Comparison of ENCODE assay signal across 1 cellular context in genomic region chr13:113414335-113414734, GRCh38.
TF ChIP-seq lines count a peak whose summit lies in the region.

No MANE protein-coding gene starts in this region.

TF ChIP-seq in IMR-90, 13 proteins besides CTCF, POLR2A, EP300 and RAD21:
- TF ChIP-seq MXI1 (IDR thresholded peaks at IDR 0.05; ENCODE audit: borderline replicate concordance, low read depth, low read length) (no peak), FOS (IDR thresholded peaks at IDR 0.05; ENCODE audit: low read depth, low read length) (no peak), RFX5 (IDR thresholded peaks at IDR 0.05; ENCODE audit: low read depth, low read length) (no peak), ELK1 (IDR thresholded peaks at IDR 0.05; ENCODE audit: borderline replicate concordance, low read depth, low read length) (no peak), SMC3 (IDR thresholded peaks at IDR 0.05; ENCODE audit: low read depth, low read length) (no peak), NFE2L2 (IDR thresholded peaks at IDR 0.05; ENCODE audit: low read depth, low read length) (no peak), MAZ (IDR thresholded peaks at IDR 0.05; ENCODE audit: borderline replicate concordance, low read depth, low read length) (no peak), CEBPB (IDR thresholded peaks at IDR 0.05; ENCODE audit: low read depth, low read length) (no peak), MAFK (IDR thresholded peaks at IDR 0.05; ENCODE audit: low read depth, low read length) (no peak)
TF ChIP-seq in IMR-90: peak in this region for 0.
